21 cellular contexts compared by ENCODE assay signal in genomic region chr5:180160822-180161221, GRCh38. TPM values are rescaled to one million over a fixed set of nuclear protein-coding genes. Genes with fewer than 3 reads are reported as not detected.
DNase-seq lines count a peak whose midpoint lies in the region; ATAC-seq and TF ChIP-seq lines count a peak whose summit lies in the region.
"Had no signal": no experiment of that assay in that cellular context is flagged by ENCODE, and none has a peak within 500 bp of the region (broad histone marks: within the 10 kb centered on the region; RNA-seq: fewer than 3 reads in every experiment).

No MANE protein-coding gene starts in this region.

- peaks cover 32% of the 10 kb centered on the region for H3K27me3 Mint-ChIP-seq in activated T-cell treated with anti-CD3 and anti-CD28 coated beads, Interleukin-2, amount 50 U/mL, for 24 hours

- TF ChIP-seq EP300 in esophagus muscularis mucosa (IDR thresholded peaks at IDR 0.05) = no peak

- intact Hi-C loops in heart right ventricle (cut with DNase I) = no loop called here
- intact Hi-C loops in sciatic nerve (cut with DNase I) = no loop called here
- intact Hi-C loops in esophagus muscularis mucosa (cut with DNase I) = no loop called here

- DNase-seq in HL-60 (ENCODE audit: low read depth in 1 of 2, low spot score in 1 of 2) (peak; percentile 75 to 93), NOMO-1 treated with dmso at 0.1 percent for 144 hours (lab: John Stamatoyannopoulos, UW; ENCODE audit: unreplicated experiment) (peak; percentile 79), heart right ventricle (no peak), sciatic nerve (ENCODE audit: low spot score) (peak; percentile 59), KG1 (lab: John Stamatoyannopoulos, UW) (no peak), esophagus muscularis mucosa (ENCODE audit: extremely low spot score) (no peak)
- no peak for DNase-seq in activated T-cell treated with anti-CD3 and anti-CD28 coated beads, Interleukin-2, amount 50 U/mL, for 24 hours
- DNase-seq: activated CD4-positive, alpha-beta memory T cell treated with anti-CD3 and anti-CD28 coated beads, Interleukin-2, amount 10 ng/mL, durations not matched to agents 7 days and 5 days; activated gamma-delta T cell treated with Interleukin-2 at 50 U/mL for 16 hours; activated T-cell treated with anti-CD3 and anti-CD28 coated beads for 4 hours; esophagus squamous epithelium; NCI-H526 treated with DMSO at 0.1 percent for 48 hours; OCI-M1; spleen; stimulated activated CD4-positive, alpha-beta T cell treated with anti-CD3 and anti-CD28 coated beads, Interleukin-4, amount 100 ng/mL, for 4 hours; stomach had no signal

- H3K4me1 ChIP-seq in heart right ventricle (peaks cover 0 to 15% (median 0%) of the 10 kb centered on the region in 9 donors), esophagus muscularis mucosa (peaks cover 0 to 5% (median 0%) of the 10 kb centered on the region in 4 donors)
- H3K4me1 ChIP-seq: SJSA1, stomach had no signal

- ATAC-seq in heart right ventricle (peak in 6 of 8 donors; percentile 25 to 59 (median 54)), sciatic nerve (no peak)
- ATAC-seq: HCT116 had no signal

- no peaks in the 10 kb centered on the region for H3K36me3 Mint-ChIP-seq in activated T-cell treated with anti-CD3 and anti-CD28 coated beads, Interleukin-2, amount 50 U/mL, for 24 hours (ENCODE audit: low read depth)
- H3K36me3 Mint-ChIP-seq: type B pancreatic cell had no signal

- peak overlapping the region; percentile 17 for H3K4me3 ChIP-seq in HL-60 (replicated peaks; ENCODE audit: insufficient read depth, low read length)
- H3K4me3 ChIP-seq in heart right ventricle = no peak overlapping the region
- no peak overlapping the region for H3K4me3 ChIP-seq in esophagus muscularis mucosa
- H3K4me3 ChIP-seq: esophagus squamous epithelium, SJSA1, spleen, stomach had no signal

- peaks cover 0 to 24% (median 0%) of the 10 kb centered on the region in 11 donors for H3K9me3 ChIP-seq in heart right ventricle
- peaks cover 0 to 12% (median 4%) of the 10 kb centered on the region in 4 donors for H3K9me3 ChIP-seq in esophagus muscularis mucosa
- H3K9me3 ChIP-seq: esophagus squamous epithelium, SJSA1, stomach had no signal

- H3K36me3 ChIP-seq in heart right ventricle (no peaks in the 10 kb centered on the region), esophagus muscularis mucosa (no peaks in the 10 kb centered on the region)
- H3K36me3 ChIP-seq: esophagus squamous epithelium, SJSA1, spleen, stomach had no signal

- 74 to 76% methylated on average over 9 of the region's 9 CpGs for whole genome bisulfite sequencing in heart right ventricle, 2 donors
- WGBS in esophagus muscularis mucosa = 47% methylated on average over 9 of the region's 9 CpGs

- no peak for TF ChIP-seq POLR2A in esophagus muscularis mucosa (IDR thresholded peaks at IDR 0.05; ENCODE audit: low read depth)

- no peaks in the 10 kb centered on the region for H3K4me1 Mint-ChIP-seq in activated T-cell treated with anti-CD3 and anti-CD28 coated beads, Interleukin-2, amount 50 U/mL, for 24 hours (ENCODE audit: low read depth)
- H3K4me1 Mint-ChIP-seq: activated CD4-positive, alpha-beta memory T cell treated with anti-CD3 and anti-CD28 coated beads, Interleukin-2, amount 10 ng/mL, durations not matched to agents 7 days and 5 days had no signal

- H3K27me3 ChIP-seq in HL-60 (ENCODE audit: insufficient read depth, poor library complexity, severe bottlenecking) = no peaks in the 10 kb centered on the region
- H3K27me3 ChIP-seq in heart right ventricle = peaks cover 0 to 29% (median 12%) of the 10 kb centered on the region in 7 donors
- H3K27me3 ChIP-seq in esophagus muscularis mucosa = peaks cover 0 to 14% (median 0%) of the 10 kb centered on the region in 4 donors
- H3K27me3 ChIP-seq: SJSA1 had no signal

- H3K9me3 Mint-ChIP-seq in activated T-cell treated with anti-CD3 and anti-CD28 coated beads, Interleukin-2, amount 50 U/mL, for 24 hours = peaks cover 4% of the 10 kb centered on the region
- H3K9me3 Mint-ChIP-seq: activated CD4-positive, alpha-beta memory T cell treated with anti-CD3 and anti-CD28 coated beads, Interleukin-2, amount 10 ng/mL, durations not matched to agents 7 days and 5 days; T-helper 2 cell treated with Interferon-gamma antibody and Interleukin-4, amounts not matched to agents 5 μg/mL and 100 μg/mL, for 36 hours; type B pancreatic cell had no signal

- H3K27ac Mint-ChIP-seq in activated T-cell treated with anti-CD3 and anti-CD28 coated beads, Interleukin-2, amount 50 U/mL, for 24 hours = no peak overlapping the region
- H3K27ac Mint-ChIP-seq: activated CD4-positive, alpha-beta memory T cell treated with anti-CD3 and anti-CD28 coated beads, Interleukin-2, amount 10 ng/mL, durations not matched to agents 7 days and 5 days; T-helper 2 cell treated with Interferon-gamma antibody and Interleukin-4, amounts not matched to agents 5 μg/mL and 100 μg/mL, for 36 hours; type B pancreatic cell had no signal

- H3K27ac ChIP-seq in HL-60 (replicated peaks) = peak overlapping the region; percentile 49
- no peak overlapping the region for H3K27ac ChIP-seq in heart right ventricle
- H3K27ac ChIP-seq in esophagus muscularis mucosa (replicated peaks in 1 of 4) = no peak overlapping the region
- H3K27ac ChIP-seq: esophagus squamous epithelium, SJSA1, spleen, stomach had no signal

- TF ChIP-seq CTCF in HL-60 (IDR thresholded peaks at IDR 0.05; ENCODE audit: insufficient read depth, low read length) (no peak), heart right ventricle (IDR thresholded peaks at IDR 0.05) (no peak), esophagus muscularis mucosa (IDR thresholded peaks at IDR 0.05) (no peak)

- no peak overlapping the region for H3K4me3 Mint-ChIP-seq in activated T-cell treated with anti-CD3 and anti-CD28 coated beads, Interleukin-2, amount 50 U/mL, for 24 hours
- H3K4me3 Mint-ChIP-seq: activated CD4-positive, alpha-beta memory T cell treated with anti-CD3 and anti-CD28 coated beads, Interleukin-2, amount 10 ng/mL, durations not matched to agents 7 days and 5 days; T-helper 2 cell treated with Interferon-gamma antibody and Interleukin-4, amounts not matched to agents 5 μg/mL and 100 μg/mL, for 36 hours; type B pancreatic cell had no signal

RNA-seq across cellular contexts. Expression of gene RASGEF1C, which starts 48.2 kb away (rescaled TPM):
- under 1 TPM in 4 of 10 donors, not detected in 6; 0.17 to 0.44 (median 0.24) TPM for total RNA-seq in heart right ventricle
- polyA plus RNA-seq in heart right ventricle = under 1 TPM; 0.25 to 0.59 TPM
- 10.3 TPM for total RNA-seq in sciatic nerve
- total RNA-seq in esophagus muscularis mucosa = 1 to 10 TPM; 1.2 to 3.1 (median 2.5) TPM
- total RNA-seq: activated CD4-positive, alpha-beta memory T cell treated with anti-CD3 and anti-CD28 coated beads, Interleukin-2, amount 10 ng/mL, durations not matched to agents 7 days and 5 days; HT-29; SJSA1 had no signal

Comparison
In these comparisons a context has a peak if more than half of its experiments do, and no peak if none do; other contexts are left out.
1. DNase-seq: peak in HL-60 (2 of 2), NOMO-1 treated with dmso at 0.1 percent for 144 hours (single experiment) and sciatic nerve (single experiment); none in heart right ventricle (0 of 2), KG1 (single experiment), activated T-cell treated with anti-CD3 and anti-CD28 coated beads, Interleukin-2, amount 50 U/mL, for 24 hours (single experiment) and esophagus muscularis mucosa (single experiment).